8 cellular contexts compared by ENCODE assay signal in genomic region chr17:76523084-76524037, GRCh38.
DNase-seq lines count a peak whose midpoint lies in the region; ATAC-seq and TF ChIP-seq lines count a peak whose summit lies in the region.

No MANE protein-coding gene starts in this region.

- in situ Hi-C loops in astrocyte of the cerebellum (cut with HindIII; ENCODE audit: low sequenced_read_pairs) = no loop called here

- no peak for ATAC-seq in HG03108 (IDR thresholded peaks at IDR 0.05; ENCODE audit: unreplicated experiment)

- H3K4me3 ChIP-seq in astrocyte of the cerebellum (ENCODE audit: low read depth, low read length) = no peak overlapping the region

- peak; percentile 22 for DNase-seq in NCI-H2029 (lab: John Stamatoyannopoulos, UW)
- DNase-seq in NCI-H2029 treated with DMSO at 0.1 percent for 48 hours (lab: John Stamatoyannopoulos, UW) = no peak
- DNase-seq in MV-4-11 (lab: John Stamatoyannopoulos, UW) = peak; percentile 37
- DNase-seq in T-helper 9 cell = peak; percentile 82
- DNase-seq in astrocyte of the cerebellum (ENCODE audit: low read depth) = no peak
- peak; percentile 91 for DNase-seq in iPS-NIHi7 (ENCODE audit: extremely low spot score)
- DNase-seq in stimulated activated CD4-positive, alpha-beta T cell treated with anti-CD3 and anti-CD28 coated beads, Interleukin-12 subunit alpha, Interleukin-12 subunit beta, amount 100 ng/mL, for 48 hours (ENCODE audit: low read depth in 2 of 3, low spot score in 1 of 3) = peak; percentile 68 to 84 (median 73)

- peak; percentile 98 for TF ChIP-seq CTCF in astrocyte of the cerebellum (IDR thresholded peaks at IDR 0.05; ENCODE audit: low read depth, low read length, missing control alignments)

Comparison
In these comparisons a context has a peak if more than half of its experiments do, and no peak if none do; other contexts are left out.
1. DNase-seq: peak in NCI-H2029 (single experiment), MV-4-11 (single experiment), T-helper 9 cell (single experiment), iPS-NIHi7 (single experiment) and stimulated activated CD4-positive, alpha-beta T cell treated with anti-CD3 and anti-CD28 coated beads, Interleukin-12 subunit alpha, Interleukin-12 subunit beta, amount 100 ng/mL, for 48 hours (3 of 3); none in NCI-H2029 treated with DMSO at 0.1 percent for 48 hours (single experiment) and astrocyte of the cerebellum (single experiment).